17 cellular contexts compared by ENCODE assay signal in the genomic region with DNA sequence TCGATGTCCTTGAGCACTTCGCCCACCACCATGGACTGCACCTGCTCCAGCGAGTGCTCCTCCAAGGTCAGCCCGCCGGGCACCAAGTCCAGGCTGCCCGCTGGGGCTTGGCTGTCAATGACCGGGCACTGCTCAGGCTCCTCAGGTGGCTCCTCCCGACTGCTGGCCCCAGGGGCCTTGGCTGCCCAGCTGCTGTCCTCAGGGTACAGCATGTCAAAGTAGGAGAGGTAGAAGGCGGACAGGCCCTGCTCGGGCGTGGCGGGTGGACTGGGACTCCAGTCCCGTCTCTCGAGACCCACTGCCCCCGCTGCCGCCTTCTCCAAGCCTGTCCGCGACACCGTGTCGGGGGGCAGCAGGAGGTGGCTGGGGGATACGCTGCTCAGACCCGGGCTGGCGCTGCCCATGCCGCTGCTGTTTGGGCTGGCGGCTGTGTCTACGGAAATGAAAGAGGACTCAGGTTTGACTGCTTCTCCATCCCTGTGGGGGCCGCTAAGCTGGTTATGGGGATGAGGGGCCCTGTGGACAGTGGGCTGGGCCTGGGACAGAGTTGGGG. TPM values are rescaled to one million over a fixed set of nuclear protein-coding genes. Genes with fewer than 3 reads are reported as not detected.
DNase-seq lines count a peak whose midpoint lies in the region; ATAC-seq, FAIRE-seq and TF ChIP-seq lines count a peak whose summit lies in the region.
"Had no signal": no experiment of that assay in that cellular context is flagged by ENCODE, and none has a peak within 500 bp of the region (broad histone marks: within the 10 kb centered on the region; RNA-seq: fewer than 3 reads in every experiment).

No MANE protein-coding gene starts in this region.

- H3K18ac ChIP-seq in IMR-90 (ENCODE audit: low read depth, low read length): no peak overlapping the region
- H3K18ac ChIP-seq in neuronal stem cell (ENCODE audit: low read length): peak overlapping the region; percentile 71

- no peak for FAIRE-seq in K562 (lab: Jason Lieb, UNC)

- ATAC-seq in IMR-90 (ENCODE audit: low read depth): no peak
- ATAC-seq in K562: no peak
- ATAC-seq in GM21447 (IDR thresholded peaks at IDR 0.05; ENCODE audit: unreplicated experiment): no peak

- no peak overlapping the region for H4K91ac ChIP-seq in IMR-90 (ENCODE audit: insufficient read depth, low read depth, low read length)
- H4K91ac ChIP-seq in neuronal stem cell (ENCODE audit: low read depth, low read length, poor library complexity): no peak overlapping the region

- H2AFZ ChIP-seq in IMR-90 (replicated peaks; ENCODE audit: low read length, poor library complexity) (peak overlapping the region; percentile 75), K562 (ENCODE audit: low read depth, low read length) (peak overlapping the region; percentile 49), neuronal stem cell (ENCODE audit: low read length) (no peak overlapping the region)

- H3K4me2 ChIP-seq in IMR-90 (ENCODE audit: low read depth, low read length) (no peak overlapping the region), K562 (ENCODE audit: insufficient read depth, low read length) (no peak overlapping the region; the same call in 1 of the 2 replicates), neuronal stem cell (ENCODE audit: insufficient read depth, low read length, poor library complexity, severe bottlenecking) (no peak overlapping the region)

- H3K79me2 ChIP-seq in K562 (ENCODE audit: control insufficient read depth, insufficient read depth, low read length): no peaks in the 10 kb centered on the region

- H3K56ac ChIP-seq in IMR-90 (ENCODE audit: extremely low read depth, insufficient read depth, low read length): no peak overlapping the region

- H3K36me3 ChIP-seq in IMR-90 (ENCODE audit: control insufficient read depth, insufficient read depth, low read length) (no peaks in the 10 kb centered on the region), K562 (ENCODE audit: control insufficient read depth, insufficient read depth, low read length) (no peaks in the 10 kb centered on the region), neuronal stem cell (replicated peaks in 1 of 2; ENCODE audit: control insufficient read depth in 2 of 2, insufficient read depth in 2 of 2, low read length in 2 of 2) (no peaks in the 10 kb centered on the region)
- H3K36me3 ChIP-seq: BE2C had no signal

- no peak for TF ChIP-seq RAD21 in IMR-90 (IDR thresholded peaks at IDR 0.05; ENCODE audit: low read length)
- TF ChIP-seq RAD21 in K562 (CRISPR knock-in tag; conservative IDR thresholded peaks at IDR 0.05 in 1 of 2, IDR thresholded peaks at IDR 0.05 in 1 of 2): no peak

- H4K8ac ChIP-seq in IMR-90 (ENCODE audit: low read depth in 2 of 2, low read length in 2 of 2) (no peak overlapping the region), neuronal stem cell (ENCODE audit: low read depth, low read length) (peak overlapping the region; percentile 26)

- H2AK5ac ChIP-seq in IMR-90 (ENCODE audit: low read depth, low read length) (peak overlapping the region; percentile 15; the same call in 1 of the 2 replicates), neuronal stem cell (ENCODE audit: low read depth, low read length) (peak overlapping the region; percentile 85)

- BruUV-seq in IMR-90 (replicated peaks; lab: Mats Ljungman, UMichigan) (no TSS peak), K562 (replicated peaks; lab: Mats Ljungman, UMichigan) (no TSS peak)

- H2BK15ac ChIP-seq in IMR-90 (ENCODE audit: low read depth, low read length) (no peak overlapping the region), neuronal stem cell (ENCODE audit: low read length) (peak overlapping the region; percentile 88)

- in situ Hi-C loops in IMR-90 (cut with MboI; ENCODE audit: low sequenced_read_pairs): no loop called here
- in situ Hi-C loops in K562 (cut with MboI): no loop called here

- H3K9ac ChIP-seq in IMR-90 (ENCODE audit: low read depth, low read length) (no peak overlapping the region), K562 (ENCODE audit: insufficient read depth in 1 of 2, low read depth in 2 of 2, low read length in 2 of 2) (peak overlapping the region in 1 of 2 experiments; percentile 10; a peak in 2 of 4 replicates), neuronal stem cell (ENCODE audit: low read depth, low read length, poor library complexity) (no peak overlapping the region)

- H2BK20ac ChIP-seq in IMR-90 (ENCODE audit: low read depth, low read length): no peak overlapping the region

- POLR2A ChIA-PET in IMR-90 (lab: Charles Lee; ENCODE audit: unreplicated experiment): interaction anchor here (0.6 kb wide), 1 partner anchor 254 kb away, joined by 11 read pairs; no protein-coding TSS in a partner anchor
- POLR2A ChIA-PET in K562 (lab: Yijun Ruan, JAX): interaction anchor here (0.6 to 2.8 kb wide), 4 partner anchors 11 to 66 kb away, joined by 3 to 15 read pairs (median 3); partner anchors contain the start of gene SPDEF

- intact Hi-C loops in IMR-90 (cut with micrococcal nuclease) (no loop called here), K562 (cut with micrococcal nuclease) (no loop called here)

- H4K20me1 ChIP-seq in IMR-90 (ENCODE audit: insufficient read depth, low read length): no peaks in the 10 kb centered on the region
- H4K20me1 ChIP-seq in K562 (replicated peaks; ENCODE audit: control insufficient read depth, insufficient read depth, low read length): no peaks in the 10 kb centered on the region; the same call in 1 of the 2 replicates

- H2BK5ac ChIP-seq in IMR-90 (ENCODE audit: low read depth, low read length, poor library complexity, severe bottlenecking): no peak overlapping the region
- no peak overlapping the region for H2BK5ac ChIP-seq in neuronal stem cell (ENCODE audit: low read length)

- no peaks in the 10 kb centered on the region for H3K79me1 ChIP-seq in IMR-90 (ENCODE audit: low read depth in 1 of 2, low read length in 2 of 2)
- H3K79me1 ChIP-seq in neuronal stem cell (ENCODE audit: low read depth, low read length): no peaks in the 10 kb centered on the region

- peak overlapping the region; percentile 59; the same call in 1 of the 2 replicates for H3K4ac ChIP-seq in IMR-90 (ENCODE audit: low read depth, low read length)
- H3K4ac ChIP-seq in neuronal stem cell (ENCODE audit: low read length): peak overlapping the region; percentile 41

- no peak for TF ChIP-seq POLR2A in IMR-90 (IDR thresholded peaks at IDR 0.05; ENCODE audit: low read depth, low read length)
- TF ChIP-seq POLR2A in K562 (conservative IDR thresholded peaks at IDR 0.05): no peak

- H3K14ac ChIP-seq in IMR-90 (replicated peaks; ENCODE audit: low read depth, low read length): no peak overlapping the region
- peak overlapping the region; percentile 60 for H3K14ac ChIP-seq in neuronal stem cell (ENCODE audit: low read length)

- H3K27me3 ChIP-seq in IMR-90 (ENCODE audit: control insufficient read depth, insufficient read depth, low read length): peaks cover 15% of the 10 kb centered on the region; the same call in 1 of the 2 replicates
- H3K27me3 ChIP-seq in K562 (ENCODE audit: control insufficient read depth in 2 of 2, insufficient read depth in 2 of 2, low read length in 2 of 2): no peaks in the 10 kb centered on the region
- peaks cover 0 to 65% (median 0%) of the 10 kb centered on the region in 3 experiments for H3K27me3 ChIP-seq in neuronal stem cell (ENCODE audit: control insufficient read depth in 3 of 3, insufficient read depth in 3 of 3, low read depth in 1 of 3, low read length in 3 of 3)
- H3K27me3 ChIP-seq: BE2C had no signal

- H3K9me3 ChIP-seq in IMR-90 (ENCODE audit: control insufficient read depth, insufficient read depth, low read length) (no peaks in the 10 kb centered on the region), K562 (replicated peaks; ENCODE audit: control insufficient read depth, insufficient read depth, low read depth, low read length) (no peaks in the 10 kb centered on the region), neuronal stem cell (replicated peaks in 1 of 2; ENCODE audit: control insufficient read depth in 2 of 2, insufficient read depth in 1 of 2, low read depth in 1 of 2, low read length in 2 of 2) (no peaks in the 10 kb centered on the region)
- H3K9me3 ChIP-seq: BE2C had no signal

- H3K27ac ChIP-seq in 22Rv1 (peak overlapping the region; percentile 99), IMR-90 (ENCODE audit: insufficient read depth, low read length) (no peak overlapping the region), K562 (ENCODE audit: extremely low read depth, low read depth, low read length) (no peak overlapping the region), neuronal stem cell (replicated peaks; ENCODE audit: low read length) (no peak overlapping the region)

- DNase-seq in IMR-90: no peak
- DNase-seq in K562 (ENCODE audit: extremely low read depth in 1 of 4, low spot score in 3 of 4): no peak
- DNase-seq in neuronal stem cell (ENCODE audit: low spot score): no peak
- no peak for DNase-seq in DMS153 treated with DMSO at 0.1 percent for 48 hours (lab: John Stamatoyannopoulos, UW; ENCODE audit: unreplicated experiment)
- no peak for DNase-seq in NCI-H510A treated with DMSO at 0.1 percent for 48 hours (lab: John Stamatoyannopoulos, UW)
- DNase-seq: BE2C; CD4-positive, CD25-positive, alpha-beta regulatory T cell; DMS79 treated with DMSO at 0.1 percent for 48 hours; H9; NCI-H1092; NCI-H1436; NCI-H1930; NCI-H2227 treated with DMSO at 0.1 percent for 48 hours; SHP77 had no signal

- H3K4me1 ChIP-seq in IMR-90 (ENCODE audit: control insufficient read depth, insufficient read depth, low read length) (peaks cover 5% of the 10 kb centered on the region; the same call in 1 of the 2 replicates), K562 (replicated peaks in 1 of 2; ENCODE audit: control insufficient read depth in 2 of 2, insufficient read depth in 2 of 2, low read length in 2 of 2) (peaks cover 24 to 54% of the 10 kb centered on the region in 2 experiments), neuronal stem cell (ENCODE audit: control insufficient read depth in 2 of 2, insufficient read depth in 1 of 2, low read depth in 1 of 2, low read length in 2 of 2) (peaks cover 0 to 5% of the 10 kb centered on the region in 2 donors)
- H3K4me1 ChIP-seq: BE2C had no signal

- TF ChIP-seq CTCF in 22Rv1 (IDR thresholded peaks at IDR 0.05): no peak
- TF ChIP-seq CTCF in IMR-90 (conservative IDR thresholded peaks at IDR 0.05; ENCODE audit: low read depth, low read length): no peak
- no peak for TF ChIP-seq CTCF in K562 (IDR thresholded peaks at IDR 0.05 in 2 of 3, conservative IDR thresholded peaks at IDR 0.05 in 1 of 3; ENCODE audit: insufficient read depth in 2 of 3, low read depth in 1 of 3, low read length in 3 of 3)

- no peak for TF ChIP-seq EP300 in K562 (IDR thresholded peaks at IDR 0.05; ENCODE audit: low read length)

- H3K9me1 ChIP-seq in IMR-90 (ENCODE audit: insufficient read depth, low read length) (no peaks in the 10 kb centered on the region; the same call in 1 of the 2 replicates), K562 (ENCODE audit: control insufficient read depth, insufficient read depth, low read length) (no peaks in the 10 kb centered on the region)

- CTCF ChIA-PET in IMR-90 (lab: Yijun Ruan, JAX): no interaction called here
- CTCF ChIA-PET in K562 (lab: Yijun Ruan, JAX; ENCODE audit: low intra/inter-chr PET ratio): no interaction called here

- WGBS in IMR-90 (ENCODE audit: extremely low coverage in 2 of 2, insufficient read length in 1 of 2), 2 experiments: 100% methylated on average over 6 of the region's 27 CpGs; no CpG with 5 or more reads in 1 of the 2 experiments
- 90% methylated on average over 25 of the region's 27 CpGs for WGBS in K562 (ENCODE audit: insufficient coverage, low coverage, missing lambda C conversion rate)
- no CpG with 5 or more reads among the region's 27 CpGs for WGBS in neuronal stem cell (ENCODE audit: extremely low coverage in 2 of 2, insufficient read length in 2 of 2, insufficient replicate concordance in 1 of 2), 2 donors

- no peak overlapping the region for H3K4me3 ChIP-seq in IMR-90 (ENCODE audit: insufficient read depth, low read depth, low read length)
- no peak overlapping the region for H3K4me3 ChIP-seq in K562
- H3K4me3 ChIP-seq in neuronal stem cell (ENCODE audit: low read length in 2 of 2): peak overlapping the region in 1 of 2 donors; percentile 33

- H4K5ac ChIP-seq in IMR-90 (ENCODE audit: low read depth, low read length): no peak overlapping the region

- H2BK120ac ChIP-seq in IMR-90 (ENCODE audit: low read depth, low read length): peak overlapping the region; percentile 73
- H2BK120ac ChIP-seq in neuronal stem cell (ENCODE audit: low read depth, low read length): peak overlapping the region; percentile 93

- dilution Hi-C loops in IMR-90 (cut with HindIII; ENCODE audit: low sequenced_read_pairs, unreplicated experiment): no loop called here

- H3K23ac ChIP-seq in IMR-90 (ENCODE audit: low read depth, low read length): no peak overlapping the region
- H3K23ac ChIP-seq in neuronal stem cell (ENCODE audit: low read depth, low read length, poor library complexity): peak overlapping the region; percentile 96

- H2BK12ac ChIP-seq in neuronal stem cell (ENCODE audit: low read length): peak overlapping the region; percentile 78

- H2AK9ac ChIP-seq in IMR-90 (replicated peaks; ENCODE audit: low read depth, low read length, poor library complexity): no peak overlapping the region

RNA-seq across cellular contexts. Expression of gene SPDEF, which starts 12.0 kb away (rescaled TPM):
- total RNA-seq in IMR-90 (2012; rRNA removed) (not detected in 2 replicates), K562 (2014; rRNA removed) (0.08 TPM in 1 of 2 replicates, not detected in the other), K562 (2014; rRNA removed; fragmentation: Illumina TruSeq; extraction: Trizol) (not detected in 2 replicates), K562 (2015; rRNA removed; fragmentation: Illumina TruSeq; extraction: Trizol) (0.11 and 0.15 TPM in 2 replicates), K562 (2021) (0.11 and 0.16 TPM in 2 replicates)
- polyA plus RNA-seq in IMR-90 (2012; rRNA removed) (0.04 and 0.05 TPM in 2 replicates), K562 (2011; rRNA removed) (0.04 and 0.08 TPM in 2 replicates), K562 (2014; fragmentation: Illumina TruSeq; extraction: Trizol) (0.10 TPM in 1 of 2 replicates, not detected in the other), K562 (2014; fragmentation: Nextera tagmentation; extraction: Ambion mirVana) (not detected), K562 (2014; rRNA removed) (0.08 and 0.12 TPM in 2 replicates)
- polyA plus RNA-seq in IMR-90 (2012; cell fraction: cytosol; rRNA removed): 0.05 TPM in 2 replicates
- polyA plus RNA-seq in IMR-90 (2012; cell fraction: nucleus; rRNA removed; ENCODE audit: low replicate concordance): 0.18 and 0.37 TPM in 2 replicates
- total RNA-seq in K562 (2011; cell fraction: chromatin; rRNA removed; ENCODE audit: low replicate concordance): not detected in 2 replicates
- 0.13 TPM in 1 of 2 replicates, not detected in the other for total RNA-seq in K562 (2011; cell fraction: nucleolus; rRNA removed)
- total RNA-seq in K562 (2011; cell fraction: nucleoplasm; rRNA removed): 0.29 TPM in 1 of 2 replicates, not detected in the other
- polyA plus RNA-seq in K562 (2011; cell fraction: cytosol; rRNA removed): 0.13 and 0.16 TPM in 2 replicates
- 0.23 and 0.35 TPM in 2 replicates for polyA plus RNA-seq in K562 (2011; cell fraction: nucleus; rRNA removed)
- polyA plus RNA-seq in K562 (2012): 0.05 TPM in 1 of 2 replicates, not detected in the other
- polyA minus RNA-seq in K562 (2011; rRNA and poly(A)+ RNA removed): not detected in 2 replicates
- not detected in 2 replicates for polyA minus RNA-seq in K562 (2011; cell fraction: cytosol; rRNA and poly(A)+ RNA removed)
- polyA minus RNA-seq in K562 (2011; cell fraction: nucleus; rRNA and poly(A)+ RNA removed): not detected in 2 replicates
- polyA plus RNA-seq in neuronal stem cell (2013, experiment 1 of 2): 0.18 TPM
- 0.18 TPM for polyA plus RNA-seq in neuronal stem cell (2013, experiment 2 of 2)
- total RNA-seq: A673 had no signal
- polyA plus RNA-seq: CD4-positive, CD25-positive, alpha-beta regulatory T cell had no signal
